Comparison of ENCODE assay signal across 10 cellular contexts in genomic region chr5:7592910-7593309, GRCh38.
A peak's percentile ranks its signal among the peaks of the same experiment; 100 is the strongest.
DNase-seq lines count a peak whose midpoint lies in the region; ATAC-seq and TF ChIP-seq lines count a peak whose summit lies in the region.
"Had no signal": no experiment of that assay in that cellular context is flagged by ENCODE, and none has a peak within 500 bp of the region (broad histone marks: within the 10 kb centered on the region; RNA-seq: fewer than 3 reads in every experiment).

No MANE protein-coding gene starts in this region.

- DNase-seq in MCF 10A (ENCODE audit: unreplicated experiment) (peak; percentile 1), breast epithelium (ENCODE audit: low spot score in 2 of 2) (no peak), NCI-H1694 treated with DMSO at 0.1 percent for 48 hours (lab: John Stamatoyannopoulos, UW) (peak; percentile 28), chondrocyte (ENCODE audit: low spot score) (no peak), upper lobe of right lung (no peak), right atrium auricular region (ENCODE audit: low spot score) (no peak)
- no peak for DNase-seq in stimulated activated naive CD8-positive, alpha-beta T cell treated with anti-CD3 and anti-CD28 coated beads, Interleukin-15, Interleukin-2, amounts not matched to agents 100 U/mL and 50 U/mL, for 24 hours
- no peak for DNase-seq in activated T-cell treated with anti-CD3 and anti-CD28 coated beads, Interleukin-2, amount 50 U/mL, for 1 hour
- DNase-seq: amniotic stem cell; CD8-positive, alpha-beta memory T cell had no signal

- no peaks in the 10 kb centered on the region for H3K36me3 ChIP-seq in breast epithelium
- H3K36me3 ChIP-seq in upper lobe of right lung = no peaks in the 10 kb centered on the region
- H3K36me3 ChIP-seq in right atrium auricular region = no peaks in the 10 kb centered on the region

- H3K27me3 ChIP-seq in breast epithelium (no peaks in the 10 kb centered on the region), upper lobe of right lung (no peaks in the 10 kb centered on the region), right atrium auricular region (no peaks in the 10 kb centered on the region)

- intact Hi-C loops in MCF 10A (cut with micrococcal nuclease) (loop anchor here (10.0 kb wide), 1 partner anchor 162 kb away; no protein-coding TSS in a partner anchor), breast epithelium (cut with DNase I; ENCODE audit: low total_unique reads) (no loop called here), upper lobe of right lung (cut with DNase I) (no loop called here)

- H3K27ac Mint-ChIP-seq in MCF 10A (ENCODE audit: low read depth, unreplicated experiment) (no peak overlapping the region), chondrocyte (ENCODE audit: unreplicated experiment) (no peak overlapping the region)
- H3K27ac Mint-ChIP-seq: CD8-positive, alpha-beta memory T cell had no signal

- no TSS peak for BruUV-seq in MCF 10A (replicated peaks; lab: Mats Ljungman, UMichigan)

- TF ChIP-seq CTCF in MCF 10A (IDR thresholded peaks at IDR 0.05; ENCODE audit: unreplicated experiment) = peak; percentile 20
- no peak for TF ChIP-seq CTCF in breast epithelium (IDR thresholded peaks at IDR 0.05)
- TF ChIP-seq CTCF in chondrocyte (IDR thresholded peaks at IDR 0.05) = peak; percentile 62
- peak; percentile 26 for TF ChIP-seq CTCF in upper lobe of right lung (IDR thresholded peaks at IDR 0.05)
- no peak for TF ChIP-seq CTCF in right atrium auricular region (IDR thresholded peaks at IDR 0.05)

- TF ChIP-seq POLR2A in breast epithelium (IDR thresholded peaks at IDR 0.05) = no peak

- H3K4me3 Mint-ChIP-seq in MCF 10A (ENCODE audit: unreplicated experiment) (no peak overlapping the region), chondrocyte (ENCODE audit: unreplicated experiment) (no peak overlapping the region)
- H3K4me3 Mint-ChIP-seq: CD8-positive, alpha-beta memory T cell had no signal

- H3K4me3 ChIP-seq in breast epithelium = no peak overlapping the region
- H3K4me3 ChIP-seq in upper lobe of right lung = no peak overlapping the region
- no peak overlapping the region for H3K4me3 ChIP-seq in right atrium auricular region

- H3K27ac ChIP-seq in breast epithelium (no peak overlapping the region), upper lobe of right lung (no peak overlapping the region), right atrium auricular region (no peak overlapping the region)

- peak; percentile 33 for ATAC-seq in upper lobe of right lung
- no peak for ATAC-seq in stimulated activated naive CD8-positive, alpha-beta T cell treated with anti-CD3 and anti-CD28 coated beads, Interleukin-15, Interleukin-2, amounts not matched to agents 100 U/mL and 50 U/mL, for 24 hours

- no peaks in the 10 kb centered on the region for H3K4me1 ChIP-seq in breast epithelium
- no peaks in the 10 kb centered on the region for H3K4me1 ChIP-seq in upper lobe of right lung
- H3K4me1 ChIP-seq in right atrium auricular region = no peaks in the 10 kb centered on the region

- H3K27me3 Mint-ChIP-seq in MCF 10A (ENCODE audit: insufficient read depth, unreplicated experiment) (peaks cover 38% of the 10 kb centered on the region), chondrocyte (ENCODE audit: low read depth) (peaks cover 38% of the 10 kb centered on the region)
- H3K27me3 Mint-ChIP-seq: CD8-positive, alpha-beta memory T cell had no signal

- H3K4me1 Mint-ChIP-seq in MCF 10A (ENCODE audit: insufficient read depth, unreplicated experiment) = no peaks in the 10 kb centered on the region
- H3K4me1 Mint-ChIP-seq in chondrocyte (ENCODE audit: low read depth) = peaks cover 19% of the 10 kb centered on the region
- H3K4me1 Mint-ChIP-seq: CD8-positive, alpha-beta memory T cell had no signal

- H3K9me3 Mint-ChIP-seq in MCF 10A (ENCODE audit: unreplicated experiment) = no peaks in the 10 kb centered on the region
- H3K9me3 Mint-ChIP-seq in chondrocyte (ENCODE audit: low read depth) = no peaks in the 10 kb centered on the region

- H3K9me3 ChIP-seq in breast epithelium = no peaks in the 10 kb centered on the region
- no peaks in the 10 kb centered on the region for H3K9me3 ChIP-seq in upper lobe of right lung
- no peaks in the 10 kb centered on the region for H3K9me3 ChIP-seq in right atrium auricular region

- H3K36me3 Mint-ChIP-seq in MCF 10A (ENCODE audit: insufficient read depth, unreplicated experiment) (no peaks in the 10 kb centered on the region), chondrocyte (ENCODE audit: low read depth) (no peaks in the 10 kb centered on the region)
- H3K36me3 Mint-ChIP-seq: CD8-positive, alpha-beta memory T cell had no signal

- CTCF ChIA-PET in MCF 10A (lab: Yijun Ruan, JAX) = interaction anchor here (0.6 to 1.4 kb wide), 3 partner anchors 50 to 334 kb away, joined by 3 to 4 read pairs (median 3); no protein-coding TSS in a partner anchor

- POLR2A ChIA-PET in MCF 10A (lab: Yijun Ruan, JAX) = no interaction called here

Comparison
In these comparisons a context has a peak if more than half of its experiments do, and no peak if none do; other contexts are left out.
1. DNase-seq: peak in MCF 10A (single experiment) and NCI-H1694 treated with DMSO at 0.1 percent for 48 hours (single experiment); none in breast epithelium (0 of 2), chondrocyte (single experiment), upper lobe of right lung (single experiment), stimulated activated naive CD8-positive, alpha-beta T cell treated with anti-CD3 and anti-CD28 coated beads, Interleukin-15, Interleukin-2, amounts not matched to agents 100 U/mL and 50 U/mL, for 24 hours (single experiment), right atrium auricular region (single experiment) and activated T-cell treated with anti-CD3 and anti-CD28 coated beads, Interleukin-2, amount 50 U/mL, for 1 hour (single experiment).
2. CTCF ChIP-seq: peak in MCF 10A (single experiment), chondrocyte (single experiment) and upper lobe of right lung (single experiment); none in breast epithelium (0 of 3) and right atrium auricular region (0 of 2).